ENCODE assay signal across 8 cellular contexts in the genomic region with DNA sequence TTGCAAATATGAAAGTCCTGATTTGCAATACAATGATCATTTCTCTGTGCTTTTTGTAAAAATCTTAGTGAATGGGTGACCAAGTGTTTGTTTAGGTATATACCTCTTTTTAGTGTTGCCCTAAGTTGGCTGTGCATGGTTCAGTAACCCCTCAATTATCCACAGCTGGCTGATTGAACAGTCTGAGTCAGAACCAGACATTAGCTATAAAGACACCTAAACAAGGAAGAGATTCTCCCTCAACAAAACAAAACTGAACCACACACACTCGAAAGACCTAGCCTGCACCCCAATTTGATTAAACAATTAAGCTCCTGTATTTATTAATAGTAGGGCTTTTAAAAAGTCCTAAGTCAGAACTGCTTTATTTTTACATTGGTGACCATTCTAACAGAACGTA. TPM values are rescaled to one million over a fixed set of nuclear protein-coding genes. Genes with fewer than 3 reads are reported as not detected.
DNase-seq lines count a peak whose midpoint lies in the region; ATAC-seq and TF ChIP-seq lines count a peak whose summit lies in the region.

No MANE protein-coding gene starts in this region.

- peaks cover 57% of the 10 kb centered on the region for H4K20me1 ChIP-seq in neural progenitor cell (ENCODE audit: low read depth)

- CTCF ChIA-PET in A673 (lab: Charles Lee) = no interaction called here

- H2AFZ ChIP-seq in neural progenitor cell (replicated peaks) = no peak overlapping the region

- no CpG with 5 or more reads among the region's 2 CpGs for WGBS in mesendoderm (ENCODE audit: extremely low coverage, insufficient coverage, low lambda C conversion rate)

- H3K27ac ChIP-seq in A673 (ENCODE audit: low read depth, low read length, poor library complexity, severe bottlenecking) = no peak overlapping the region
- no peak overlapping the region for H3K27ac ChIP-seq in neural progenitor cell
- H3K27ac ChIP-seq in mesendoderm (ENCODE audit: low read depth, low read length) = no peak overlapping the region

- peak overlapping the region; percentile 72 for H3K27ac Mint-ChIP-seq in activated naive CD8-positive, alpha-beta T cell treated with anti-CD3 and anti-CD28 coated beads, Interleukin-2, amount 50 U/mL, for 24 hours
- no peak overlapping the region for H3K27ac Mint-ChIP-seq in neural progenitor cell

- H3K56ac ChIP-seq in mesendoderm (ENCODE audit: low read length) = no peak overlapping the region

- H3K27me3 ChIP-seq in A673 (replicated peaks; ENCODE audit: insufficient read depth, low read depth, low read length, poor library complexity) (no peaks in the 10 kb centered on the region), neural progenitor cell (no peaks in the 10 kb centered on the region), mesendoderm (ENCODE audit: insufficient read depth, low read length, poor library complexity) (no peaks in the 10 kb centered on the region)

- peaks cover 59% of the 10 kb centered on the region for H3K4me1 Mint-ChIP-seq in activated naive CD8-positive, alpha-beta T cell treated with anti-CD3 and anti-CD28 coated beads, Interleukin-2, amount 50 U/mL, for 24 hours
- H3K4me1 Mint-ChIP-seq in neural progenitor cell = peaks cover 24% of the 10 kb centered on the region

- intact Hi-C loops in A673 (cut with micrococcal nuclease; ENCODE audit: unreplicated experiment) = loop anchor here (5.0 kb wide), 2 partner anchors 43 to 58 kb away; no protein-coding TSS in a partner anchor

- H3K79me1 ChIP-seq in mesendoderm (ENCODE audit: low read length) = peaks cover 3% of the 10 kb centered on the region

- H3K9ac ChIP-seq in neural progenitor cell = no peak overlapping the region
- H3K9ac ChIP-seq in mesendoderm (ENCODE audit: low read length) = no peak overlapping the region

- H3K4me2 ChIP-seq in neural progenitor cell (peak overlapping the region; percentile 95), mesendoderm (ENCODE audit: low read length) (no peak overlapping the region)

- TF ChIP-seq CTCF in A673 (conservative IDR thresholded peaks at IDR 0.05; ENCODE audit: low read depth, low read length) (no peak), neural progenitor cell (IDR thresholded peaks at IDR 0.05) (no peak)

- no peak overlapping the region for H3K18ac ChIP-seq in mesendoderm (ENCODE audit: low read length)

- H3K27me3 Mint-ChIP-seq in activated naive CD8-positive, alpha-beta T cell treated with anti-CD3 and anti-CD28 coated beads, Interleukin-2, amount 50 U/mL, for 24 hours = no peaks in the 10 kb centered on the region
- H3K27me3 Mint-ChIP-seq in neural progenitor cell (ENCODE audit: insufficient read depth, low read depth) = no peaks in the 10 kb centered on the region

- no peak overlapping the region for H2AK5ac ChIP-seq in mesendoderm (ENCODE audit: low read length)

- peak overlapping the region; percentile 98 for H3K4me3 Mint-ChIP-seq in activated naive CD8-positive, alpha-beta T cell treated with anti-CD3 and anti-CD28 coated beads, Interleukin-2, amount 50 U/mL, for 24 hours
- H3K4me3 Mint-ChIP-seq in neural progenitor cell = peak overlapping the region; percentile 99

- ATAC-seq in GM18520 (IDR thresholded peaks at IDR 0.05; ENCODE audit: unreplicated experiment) (peak; percentile 29), HG03196 (IDR thresholded peaks at IDR 0.05; ENCODE audit: unreplicated experiment) (peak; percentile 30)
- no peak for ATAC-seq in activated naive CD8-positive, alpha-beta T cell treated with anti-CD3 and anti-CD28 coated beads, Interleukin-2, amount 50 U/mL, for 24 hours

- H3K79me2 ChIP-seq in neural progenitor cell (ENCODE audit: low read depth) (peaks cover 97% of the 10 kb centered on the region), mesendoderm (ENCODE audit: control insufficient read depth, insufficient read depth, low read length) (peaks cover 53% of the 10 kb centered on the region)

- peaks cover 4% of the 10 kb centered on the region for H3K36me3 ChIP-seq in A673 (ENCODE audit: insufficient read depth, low read length, poor library complexity, severe bottlenecking)
- H3K36me3 ChIP-seq in neural progenitor cell = no peaks in the 10 kb centered on the region
- H3K36me3 ChIP-seq in mesendoderm (ENCODE audit: control insufficient read depth, insufficient read depth, low read length) = no peaks in the 10 kb centered on the region

- H3K9me3 ChIP-seq in A673 (ENCODE audit: low read depth, low read length, poor library complexity, severe bottlenecking) (no peaks in the 10 kb centered on the region), neural progenitor cell (ENCODE audit: low read depth) (no peaks in the 10 kb centered on the region)

- H3K4me1 ChIP-seq in A673 (ENCODE audit: insufficient read depth, low read length, poor library complexity, severe bottlenecking) = peaks cover 15% of the 10 kb centered on the region
- H3K4me1 ChIP-seq in neural progenitor cell = peaks cover 22% of the 10 kb centered on the region
- no peaks in the 10 kb centered on the region for H3K4me1 ChIP-seq in mesendoderm (ENCODE audit: control insufficient read depth, low read depth, low read length)

- no peak overlapping the region for H3K4ac ChIP-seq in mesendoderm (ENCODE audit: low read depth, low read length)

- no peak overlapping the region for H2BK5ac ChIP-seq in mesendoderm (ENCODE audit: low read length)

- H3K36me3 Mint-ChIP-seq in activated naive CD8-positive, alpha-beta T cell treated with anti-CD3 and anti-CD28 coated beads, Interleukin-2, amount 50 U/mL, for 24 hours (ENCODE audit: low read depth) = peaks cover 14% of the 10 kb centered on the region
- H3K36me3 Mint-ChIP-seq in neural progenitor cell = peaks cover 18% of the 10 kb centered on the region

- no peak overlapping the region for H2BK120ac ChIP-seq in mesendoderm (ENCODE audit: low read depth, low read length)

- POLR2A ChIA-PET in A673 (lab: Charles Lee; ENCODE audit: low non-redundant PET) = interaction anchor here (0.6 kb wide), 1 partner anchor 1337 kb away, joined by 3 read pairs; no protein-coding TSS in a partner anchor

- H3K4me3 ChIP-seq in A673 (ENCODE audit: low read depth, low read length, poor library complexity, severe bottlenecking) (peak overlapping the region; percentile 97), neural progenitor cell (peak overlapping the region; percentile 94), mesendoderm (ENCODE audit: low read length) (no peak overlapping the region)

- no peaks in the 10 kb centered on the region for H3K9me3 Mint-ChIP-seq in activated naive CD8-positive, alpha-beta T cell treated with anti-CD3 and anti-CD28 coated beads, Interleukin-2, amount 50 U/mL, for 24 hours
- no peaks in the 10 kb centered on the region for H3K9me3 Mint-ChIP-seq in neural progenitor cell

- BruUV-seq in A673 (replicated peaks; lab: Mats Ljungman, UMichigan) = no TSS peak

- H4K5ac ChIP-seq in mesendoderm (ENCODE audit: low read length) = no peak overlapping the region

- H4K8ac ChIP-seq in mesendoderm (ENCODE audit: low read depth, low read length) = no peak overlapping the region

- H3K23ac ChIP-seq in mesendoderm (ENCODE audit: low read length) = no peak overlapping the region

- DNase-seq in A673 (ENCODE audit: low spot score) (no peak), neural progenitor cell (ENCODE audit: low spot score) (peak; percentile 34), SIG-M5 (lab: John Stamatoyannopoulos, UW) (no peak), Kasumi-1 (lab: John Stamatoyannopoulos, UW) (no peak), mesendoderm (no peak)
- no peak for DNase-seq in activated naive CD8-positive, alpha-beta T cell treated with anti-CD3 and anti-CD28 coated beads, Interleukin-2, amount 50 U/mL, for 24 hours

- H3F3A ChIP-seq in neural progenitor cell (ENCODE audit: low read depth) = peaks cover 3% of the 10 kb centered on the region

- H2BK15ac ChIP-seq in mesendoderm (replicated peaks; ENCODE audit: low read depth) = no peak overlapping the region

RNA-seq across cellular contexts. Expression of a gene that starts 2.8 kb away (rescaled TPM):
- 22.4 and 23.2 TPM in 2 replicates for total RNA-seq in A673 (2021)
- total RNA-seq in neural progenitor cell (ENCODE audit: low replicate concordance) = 18.4 and 25.0 TPM in 2 replicates
- polyA plus RNA-seq in mesendoderm (2013, experiment 1 of 2) = 10.8 TPM
- polyA plus RNA-seq in mesendoderm (2013, experiment 2 of 2) = 10.7 TPM
